In the genomic region with DNA sequence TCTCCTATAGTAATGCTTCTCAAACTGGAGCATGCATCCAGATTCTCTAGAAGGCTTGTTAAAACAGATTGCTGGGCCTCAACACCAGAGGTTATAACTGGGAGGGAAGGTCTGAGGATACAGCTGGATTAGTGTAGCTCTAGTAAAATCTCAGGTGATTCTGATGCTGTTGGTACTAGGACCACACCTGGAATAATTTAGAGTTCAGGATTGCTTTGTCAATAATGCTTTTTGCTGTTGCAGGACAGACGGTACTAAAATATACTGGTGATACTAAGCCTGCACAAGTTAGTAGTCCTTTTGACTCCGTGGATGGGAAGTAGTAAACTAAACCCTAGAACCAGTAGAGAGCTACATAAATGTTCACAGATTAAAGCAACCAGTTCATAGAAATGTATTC, we compare ENCODE assay signal across 8 cellular contexts.
A peak's percentile ranks its signal among the peaks of the same experiment; 100 is the strongest.
DNase-seq lines count a peak whose midpoint lies in the region; ATAC-seq and TF ChIP-seq lines count a peak whose summit lies in the region.

No MANE protein-coding gene starts in this region.

- H3F3A ChIP-seq in DOHH2 (ENCODE audit: control insufficient read depth, insufficient read depth) = peaks cover 24% of the 10 kb centered on the region

- intact Hi-C loops in mammary epithelial cell (cut with micrococcal nuclease) = loop anchor here (1.0 to 5.0 kb wide), 5 partner anchors 180 to 1619 kb away; no protein-coding TSS in a partner anchor

- H3K27me3 ChIP-seq in DOHH2 (ENCODE audit: control insufficient read depth, low read length) (no peaks in the 10 kb centered on the region), mammary epithelial cell (ENCODE audit: insufficient read depth, low read length) (no peaks in the 10 kb centered on the region), mucosa of stomach (ENCODE audit: control insufficient read depth, insufficient read depth, low read length) (no peaks in the 10 kb centered on the region)

- ATAC-seq in GM18502 (IDR thresholded peaks at IDR 0.05; ENCODE audit: poor library complexity, unreplicated experiment) = no peak

- no peak for TF ChIP-seq CTCF in DOHH2 (IDR thresholded peaks at IDR 0.05; ENCODE audit: low read depth, low read length, poor library complexity, severe bottlenecking)
- no peak for TF ChIP-seq CTCF in mammary epithelial cell (conservative IDR thresholded peaks at IDR 0.05 in 1 of 2, IDR thresholded peaks at IDR 0.05 in 1 of 2; ENCODE audit: extremely low read depth in 1 of 2, insufficient read depth in 1 of 2, low read depth in 1 of 2, low read length in 2 of 2)

- H3K36me3 ChIP-seq in DOHH2 (ENCODE audit: control insufficient read depth, low read length) (peaks cover 15% of the 10 kb centered on the region), mammary epithelial cell (ENCODE audit: insufficient read depth, low read length) (no peaks in the 10 kb centered on the region), mucosa of stomach (ENCODE audit: control insufficient read depth, insufficient read depth, low read length) (no peaks in the 10 kb centered on the region)

- no peaks in the 10 kb centered on the region for H3K9me2 ChIP-seq in DOHH2 (replicated peaks; ENCODE audit: control insufficient read depth, low read length)

- dilution Hi-C loops in mammary epithelial cell (cut with HindIII; ENCODE audit: low sequenced_read_pairs) = no loop called here

- peak overlapping the region; percentile 97 for H2AFZ ChIP-seq in mammary epithelial cell (ENCODE audit: low read depth, low read length)

- H3K79me2 ChIP-seq in DOHH2 (ENCODE audit: control insufficient read depth, low read length) (peaks cover 5% of the 10 kb centered on the region; the same call in 1 of the 2 replicates), mammary epithelial cell (ENCODE audit: insufficient read depth, low read length) (no peaks in the 10 kb centered on the region)

- H3K4me1 ChIP-seq in DOHH2 (ENCODE audit: control insufficient read depth, low read length) = peaks cover 43% of the 10 kb centered on the region
- H3K4me1 ChIP-seq in mammary epithelial cell (ENCODE audit: insufficient read depth, low read length) = peaks cover 12% of the 10 kb centered on the region
- peaks cover 25% of the 10 kb centered on the region for H3K4me1 ChIP-seq in mucosa of stomach (ENCODE audit: control insufficient read depth, insufficient read depth, low read length)

- peak overlapping the region; percentile 99 for H3K27ac ChIP-seq in DOHH2 (ENCODE audit: low read depth, low read length)
- peak overlapping the region; percentile 99 for H3K27ac ChIP-seq in mammary epithelial cell (ENCODE audit: insufficient read depth, low read depth, low read length)

- H4K20me1 ChIP-seq in DOHH2 (ENCODE audit: control insufficient read depth, insufficient read depth, low read depth, low read length) (no peaks in the 10 kb centered on the region), mammary epithelial cell (ENCODE audit: insufficient read depth, low read length) (no peaks in the 10 kb centered on the region)

- H3K4me2 ChIP-seq in DOHH2 (ENCODE audit: low read length) (peak overlapping the region; percentile 94), mammary epithelial cell (ENCODE audit: insufficient read depth, low read depth, low read length) (peak overlapping the region; percentile 95)

- H3K9ac ChIP-seq in mammary epithelial cell (ENCODE audit: insufficient read depth, low read length) (peak overlapping the region; percentile 100), mucosa of stomach (ENCODE audit: low read length) (peak overlapping the region; percentile 98)

- H3K9me3 ChIP-seq in DOHH2 (ENCODE audit: control insufficient read depth, insufficient read depth, low read length) = peaks cover 8% of the 10 kb centered on the region; the same call in 1 of the 2 replicates
- no peaks in the 10 kb centered on the region for H3K9me3 ChIP-seq in mammary epithelial cell (replicated peaks; ENCODE audit: insufficient read depth, low read length)
- H3K9me3 ChIP-seq in mucosa of stomach (ENCODE audit: control insufficient read depth, low read length) = no peaks in the 10 kb centered on the region

- H3K4me3 ChIP-seq in DOHH2 (ENCODE audit: low read length) (peak overlapping the region; percentile 86), mammary epithelial cell (replicated peaks in 1 of 3; ENCODE audit: insufficient read depth in 1 of 3, low read depth in 2 of 3, low read length in 3 of 3) (peak overlapping the region; percentile 56 to 87 (median 66)), mucosa of stomach (ENCODE audit: low read length) (peak overlapping the region; percentile 75)

- DNase-seq in NCI-H2227 (lab: John Stamatoyannopoulos, UW; ENCODE audit: unreplicated experiment) (peak; percentile 19), mammary epithelial cell (peak; percentile 2), NCI-H2029 treated with DMSO at 0.1 percent for 48 hours (lab: John Stamatoyannopoulos, UW) (no peak), amniotic stem cell (lab: John Stamatoyannopoulos, UW) (no peak)
- no peak for DNase-seq in stimulated activated CD8-positive, alpha-beta memory T cell treated with anti-CD3 and anti-CD28 coated beads, Interleukin-4, amount 100 ng/mL, for 48 hours

- CTCF ChIA-PET in mammary epithelial cell (lab: Charles Lee; ENCODE audit: low non-redundant PET) = interaction anchor here (0.6 kb wide), 1 partner anchor 473 kb away, joined by 4 read pairs; no protein-coding TSS in a partner anchor

- BruUV-seq in mammary epithelial cell (replicated peaks; lab: Mats Ljungman, UMichigan) = no TSS peak

- in situ Hi-C loops in mammary epithelial cell (cut with MboI; ENCODE audit: low sequenced_read_pairs in 2 of 2) = loop anchor here in 1 of 2 donors (5.0 to 25.0 kb wide), 2 partner anchors 179 to 306 kb away; no protein-coding TSS in a partner anchor

- 94% methylated on average over 2 of the region's 2 CpGs for WGBS in mammary epithelial cell (ENCODE audit: low coverage, missing lambda C conversion rate)

Comparison
In these comparisons a context has a peak if more than half of its experiments do, and no peak if none do; other contexts are left out.
1. DNase-seq: peak in NCI-H2227 (single experiment) and mammary epithelial cell (single experiment); none in stimulated activated CD8-positive, alpha-beta memory T cell treated with anti-CD3 and anti-CD28 coated beads, Interleukin-4, amount 100 ng/mL, for 48 hours (single experiment), NCI-H2029 treated with DMSO at 0.1 percent for 48 hours (single experiment) and amniotic stem cell (single experiment).
2. Peak in every context shown above with its lines, with median percentiles within 50 percentile points of each other: H3K4me3 ChIP-seq.